Comparison of ENCODE assay signal across 9 cellular contexts in the genomic region with DNA sequence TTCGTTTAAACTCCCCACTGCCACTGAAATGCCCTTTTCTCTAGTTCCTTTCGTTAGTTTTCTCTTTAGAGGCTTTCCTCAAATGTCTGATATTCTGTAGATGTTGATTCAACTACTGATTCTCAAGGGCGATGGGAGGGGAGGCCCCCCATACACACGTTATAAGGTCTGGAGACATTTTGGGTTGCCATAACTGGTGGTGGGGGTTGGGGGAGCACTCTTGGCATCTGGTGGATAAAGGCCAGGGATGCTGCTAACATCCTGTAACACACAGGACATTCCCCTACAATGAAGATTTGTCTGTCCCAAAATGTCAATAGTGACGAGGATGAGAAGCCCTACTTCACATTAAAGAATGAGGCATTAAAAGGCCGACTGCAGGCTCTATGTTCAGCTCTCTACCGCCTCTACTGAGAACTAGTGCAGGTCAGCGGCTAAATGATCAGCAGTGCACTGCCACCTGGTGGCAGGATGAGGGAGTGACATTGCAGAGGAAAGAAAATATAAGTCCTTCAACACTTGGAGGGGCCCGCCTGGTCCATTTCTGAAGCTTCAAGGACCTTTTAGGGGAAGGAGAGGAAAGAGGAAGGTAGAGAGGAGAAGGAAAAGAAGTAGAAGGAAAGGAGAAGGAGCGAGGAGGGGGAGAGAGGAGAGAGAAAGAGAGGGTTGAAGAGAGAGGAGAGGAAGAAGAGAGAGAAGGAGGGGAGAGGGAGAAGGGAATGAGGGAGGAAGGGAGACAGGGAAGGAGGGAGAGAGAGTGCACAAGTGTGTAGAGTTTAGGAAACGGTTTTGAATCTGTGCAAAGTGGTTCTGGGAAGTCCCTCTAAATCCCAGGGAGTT. TPM values are rescaled to one million over a fixed set of nuclear protein-coding genes. Genes with fewer than 3 reads are reported as not detected.
A peak's percentile ranks its signal among the peaks of the same experiment; 100 is the strongest.
DNase-seq lines count a peak whose midpoint lies in the region; ATAC-seq and TF ChIP-seq lines count a peak whose summit lies in the region.
"Had no signal": no experiment of that assay in that cellular context is flagged by ENCODE, and none has a peak within 500 bp of the region (broad histone marks: within the 10 kb centered on the region; RNA-seq: fewer than 3 reads in every experiment).

No MANE protein-coding gene starts in this region.

- in situ Hi-C loops in astrocyte of the cerebellum (cut with HindIII; ENCODE audit: low sequenced_read_pairs), result loop anchor here (25.0 kb wide), 1 partner anchor 131 kb away; no protein-coding TSS in a partner anchor
- in situ Hi-C loops in gastrocnemius medialis (cut with MboI; ENCODE audit: low sequenced_read_pairs in 4 of 4), result loop anchor here (5.0 to 25.0 kb wide), 4 partner anchors 186 to 556 kb away; no protein-coding TSS in a partner anchor

- TF ChIP-seq CTCF in astrocyte of the cerebellum (IDR thresholded peaks at IDR 0.05; ENCODE audit: low read depth, low read length, missing control alignments), result peak; percentile 99
- TF ChIP-seq CTCF in gastrocnemius medialis (IDR thresholded peaks at IDR 0.05 in 4 of 5, conservative IDR thresholded peaks at IDR 0.05 in 1 of 5), result peak; percentile 88 to 97 (median 93)

- intact Hi-C loops in gastrocnemius medialis (cut with DNase I; ENCODE audit: low total_unique reads), result loop anchor here (1.0 to 5.0 kb wide), 2 partner anchors 189 to 521 kb away; no protein-coding TSS in a partner anchor

- H3K4me1 ChIP-seq in gastrocnemius medialis, result peaks cover 0 to 4% of the 10 kb centered on the region in 2 donors
- H3K4me1 ChIP-seq: BLaER1 treated with 17β-estradiol and CSF1 and Interleukin-3, amounts not matched to agents 10 nM and 100 nM had no signal

- no peak overlapping the region for H3K4me3 ChIP-seq in astrocyte of the cerebellum (ENCODE audit: low read depth, low read length)
- no peak overlapping the region for H3K4me3 ChIP-seq in gastrocnemius medialis
- H3K4me3 ChIP-seq: BLaER1 treated with 17β-estradiol and CSF1 and Interleukin-3, amounts not matched to agents 10 nM and 100 nM had no signal

- TF ChIP-seq POLR2A in gastrocnemius medialis (IDR thresholded peaks at IDR 0.05), result no peak

- ATAC-seq in HG02973 (IDR thresholded peaks at IDR 0.05; ENCODE audit: unreplicated experiment) (peak; percentile 94), gastrocnemius medialis (peak; percentile 83 to 93)

- peak; percentile 77 for DNase-seq in activated gamma-delta T cell treated with Interleukin-2 at 50 U/mL for 16 hours
- DNase-seq in activated gamma-delta T cell (lab: John Stamatoyannopoulos, UW), result no peak
- DNase-seq in NCI-H187 treated with DMSO at 0.1 percent for 48 hours (lab: John Stamatoyannopoulos, UW), result peak; percentile 49
- DNase-seq in T-helper 22 cell (ENCODE audit: low read depth), result peak; percentile 25
- DNase-seq in astrocyte of the cerebellum (ENCODE audit: low read depth), result peak; percentile 78
- peak in 49 of 51 donors; percentile 2 to 93 (median 64) for DNase-seq in hypothalamus (lab: John Stamatoyannopoulos, UW)
- peak; percentile 56 to 74 for DNase-seq in gastrocnemius medialis

- H3K9me3 ChIP-seq in gastrocnemius medialis, result no peaks in the 10 kb centered on the region
- H3K9me3 ChIP-seq: BLaER1 treated with 17β-estradiol and CSF1 and Interleukin-3, amounts not matched to agents 10 nM and 100 nM had no signal

- no peaks in the 10 kb centered on the region for H3K36me3 ChIP-seq in gastrocnemius medialis
- H3K36me3 ChIP-seq: BLaER1 treated with 17β-estradiol and CSF1 and Interleukin-3, amounts not matched to agents 10 nM and 100 nM had no signal

- H3K27me3 ChIP-seq in gastrocnemius medialis, result no peaks in the 10 kb centered on the region
- H3K27me3 ChIP-seq: BLaER1 treated with 17β-estradiol and CSF1 and Interleukin-3, amounts not matched to agents 10 nM and 100 nM had no signal

- H3K27ac ChIP-seq in gastrocnemius medialis, result peak overlapping the region; percentile 0 to 47 (median 30)
- H3K27ac ChIP-seq: BLaER1 treated with 17β-estradiol and CSF1 and Interleukin-3, amounts not matched to agents 10 nM and 100 nM had no signal

RNA-seq across cellular contexts. Expression of gene ALG14, which starts 29.4 kb away (rescaled TPM):
- under 1 TPM; 0.24 to 0.97 (median 0.77) TPM for total RNA-seq in gastrocnemius medialis
